1 cellular context compared by ENCODE assay signal in genomic region chr6:13709698-13710551, GRCh38.
TF ChIP-seq lines count a peak whose summit lies in the region.

No MANE protein-coding gene starts in this region.

TF ChIP-seq in K562, 482 proteins besides CTCF, POLR2A, EP300 and RAD21 (continued from another document):
- 0 out of 4 replicates have a peak, but pooled peaks of 1 of the 2 experiments have one; percentile 17 for TF ChIP-seq ZNF318 (IDR thresholded peaks at IDR 0.05; ENCODE audit: borderline replicate concordance in 1 of 2, low read depth in 1 of 2)
- peak; percentile 10 for TF ChIP-seq SMAD1 (IDR thresholded peaks at IDR 0.05; ENCODE audit: low read depth, low read length, partially characterized antibody)
- peak; percentile 30; the same call in 1 of the 2 replicates for TF ChIP-seq DPF2 (IDR thresholded peaks at IDR 0.05)
- peak; percentile 62 to 79; a peak in 3 of 4 replicates for TF ChIP-seq FOXK2 (conservative IDR thresholded peaks at IDR 0.05 in 1 of 2, IDR thresholded peaks at IDR 0.05 in 1 of 2; ENCODE audit: low read depth in 2 of 2)
- TF ChIP-seq PKNOX1 (IDR thresholded peaks at IDR 0.05): peak; percentile 85
- TF ChIP-seq FOXJ2 (tag; IDR thresholded peaks at IDR 0.05): peak; percentile 74
- TF ChIP-seq IFI16 (CRISPR knock-in tag; IDR thresholded peaks at IDR 0.05): no peak
- no peak for TF ChIP-seq MEF2D (tag; conservative IDR thresholded peaks at IDR 0.05; ENCODE audit: low read depth)
- peak; percentile 20 for TF ChIP-seq GTF2B (IDR thresholded peaks at IDR 0.05; ENCODE audit: extremely low read depth, insufficient read length)
- TF ChIP-seq PRDM10 (IDR thresholded peaks at IDR 0.05; ENCODE audit: partially characterized antibody): peak; percentile 87
- 0 out of 2 replicates have a peak, but pooled peaks have one; percentile 15 for TF ChIP-seq CREM (IDR thresholded peaks at IDR 0.05; ENCODE audit: low read depth)
- 0 out of 2 replicates have a peak, but pooled peaks have one; percentile 9 for TF ChIP-seq JUND (IDR thresholded peaks at IDR 0.05; ENCODE audit: borderline replicate concordance, low read depth, low read length)
- no peak; the same call in 2 of the 3 replicates for TF ChIP-seq JUND (tag; IDR thresholded peaks at IDR 0.05; ENCODE audit: borderline replicate concordance, low read depth, low read length)
- peak; percentile 58; the same call in 1 of the 2 replicates for TF ChIP-seq HMBOX1 (IDR thresholded peaks at IDR 0.05)
- TF ChIP-seq ZFX (CRISPR knock-in tag; IDR thresholded peaks at IDR 0.05): peak; percentile 91
- peak in 1 of 2 experiments; percentile 28; a peak in 1 of 4 replicates for TF ChIP-seq SIN3A (IDR thresholded peaks at IDR 0.05; ENCODE audit: borderline replicate concordance in 2 of 2, control insufficient read depth in 1 of 2, low read depth in 2 of 2, low read length in 2 of 2)
- no peak for TF ChIP-seq MTA2 (IDR thresholded peaks at IDR 0.05; ENCODE audit: low read depth)
- TF ChIP-seq ZNF324 (CRISPR knock-in tag; IDR thresholded peaks at IDR 0.05): no peak
- TF ChIP-seq NR2C2 (CRISPR knock-in tag; IDR thresholded peaks at IDR 0.05): no peak
- TF ChIP-seq NR2C2 (tag; IDR thresholded peaks at IDR 0.05): peak; percentile 9; the same call in 1 of the 2 replicates
- TF ChIP-seq NFIC (IDR thresholded peaks at IDR 0.05): no peak
TF ChIP-seq in K562: peak in this region for 33.
